17 cellular contexts compared by ENCODE assay signal in the genomic region with DNA sequence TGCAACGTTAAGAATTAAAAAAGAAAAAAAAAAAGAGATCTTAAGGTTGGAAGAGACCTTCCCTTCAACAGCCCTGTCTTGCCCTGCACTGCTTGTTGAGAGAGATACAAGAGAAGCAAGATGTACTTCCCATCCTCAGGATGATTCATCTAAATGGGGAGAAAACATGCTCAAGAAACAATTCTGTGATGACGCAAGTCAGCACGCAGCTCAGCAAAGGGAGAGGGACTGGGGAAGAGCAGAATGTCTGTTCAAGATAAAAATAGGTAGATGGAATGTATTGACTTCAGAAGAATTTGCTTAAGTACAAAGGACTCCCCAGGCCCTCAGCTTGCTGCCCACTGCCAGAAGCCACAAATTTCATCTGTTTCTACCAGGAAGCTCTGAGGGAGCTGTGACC.
DNase-seq lines count a peak whose midpoint lies in the region; ATAC-seq, FAIRE-seq and TF ChIP-seq lines count a peak whose summit lies in the region.
"Had no signal": no experiment of that assay in that cellular context is flagged by ENCODE, and none has a peak within 500 bp of the region (broad histone marks: within the 10 kb centered on the region; RNA-seq: fewer than 3 reads in every experiment).

No MANE protein-coding gene starts in this region.

- H3K4me3 ChIP-seq in AG04449 (ENCODE audit: low read depth, low read length), result no peak overlapping the region
- H3K4me3 ChIP-seq in keratinocyte (ENCODE audit: control insufficient read depth in 2 of 3, extremely low read depth in 1 of 3, insufficient read depth in 2 of 3, low read depth in 1 of 3, low read length in 3 of 3), result no peak overlapping the region
- H3K4me3 ChIP-seq: stomach had no signal

- no peak for ATAC-seq in HG02798 (IDR thresholded peaks at IDR 0.05; ENCODE audit: poor library complexity, unreplicated experiment)
- ATAC-seq: HCT116, left ventricle myocardium superior had no signal

- TF ChIP-seq CTCF in AG04449 (IDR thresholded peaks at IDR 0.05; ENCODE audit: insufficient read depth, low read length, missing control alignments), result no peak
- TF ChIP-seq CTCF in keratinocyte (optimal IDR thresholded peaks at IDR 0.05 in 1 of 3, IDR thresholded peaks at IDR 0.05 in 1 of 3, conservative IDR thresholded peaks at IDR 0.05 in 1 of 3; ENCODE audit: extremely low read depth in 1 of 3, insufficient read depth in 2 of 3, low read length in 3 of 3), result no peak

- dilution Hi-C loops in keratinocyte (cut with MboI; ENCODE audit: extremely low pct_ligation_motif_present, low sequenced_read_pairs), result no loop called here

- H3K4me1 ChIP-seq in keratinocyte (ENCODE audit: control insufficient read depth, extremely low read depth, insufficient read depth, low read length), result no peaks in the 10 kb centered on the region
- H3K4me1 ChIP-seq: parathyroid adenoma, stomach had no signal

- CTCF ChIA-PET in AG04449 (lab: Yijun Ruan, JAX), result interaction anchor here (2.6 kb wide), 1 partner anchor 10 kb away, joined by 13 read pairs; no protein-coding TSS in a partner anchor

- no peak overlapping the region for H3K4me2 ChIP-seq in keratinocyte (ENCODE audit: control insufficient read depth, extremely low read depth, insufficient read depth, low read depth, low read length)
- H3K4me2 ChIP-seq: KMS-11 had no signal

- FAIRE-seq in keratinocyte (lab: Jason Lieb, UNC), result peak; percentile 82
- FAIRE-seq: frontal cortex had no signal

- DNase-seq in AG04449 (ENCODE audit: low read depth, low spot score), result peak; percentile 79
- peak; percentile 42 to 64 for DNase-seq in Kasumi-1 (lab: John Stamatoyannopoulos, UW)
- DNase-seq in amniotic stem cell (lab: John Stamatoyannopoulos, UW), result peak; percentile 58
- no peak for DNase-seq in keratinocyte (ENCODE audit: low read depth, low spot score)
- DNase-seq in NCI-H345 treated with DMSO at 0.1 percent for 48 hours (lab: John Stamatoyannopoulos, UW; ENCODE audit: unreplicated experiment), result no peak
- DNase-seq in T-helper 2 cell, result no peak
- DNase-seq in DMS 273 treated with DMSO at 0.1 percent for 48 hours (lab: John Stamatoyannopoulos, UW), result no peak
- DNase-seq: activated B cell treated with CpG ODN at 0.5 μM for 24 hours; left ventricle myocardium superior; NCI-H2227 treated with DMSO at 0.1 percent for 48 hours; stimulated activated CD4-positive, alpha-beta T cell treated with anti-CD3 and anti-CD28 coated beads, Interleukin-4, amount 100 ng/mL, for 24 hours; stomach had no signal

- H3K9me3 ChIP-seq in keratinocyte (ENCODE audit: control insufficient read depth, low read depth, low read length), result no peaks in the 10 kb centered on the region

- no peaks in the 10 kb centered on the region for H3K9me1 ChIP-seq in keratinocyte (ENCODE audit: control insufficient read depth, extremely low read depth, insufficient read depth, low read length)

- no peak overlapping the region for H3K9ac ChIP-seq in keratinocyte (ENCODE audit: control insufficient read depth, extremely low read depth, insufficient read depth, low read length)
- H3K9ac ChIP-seq: KMS-11, parathyroid adenoma had no signal

- H3K36me3 ChIP-seq in keratinocyte (ENCODE audit: control insufficient read depth in 2 of 2, extremely low read depth in 1 of 2, insufficient read depth in 2 of 2, low read length in 2 of 2), result no peaks in the 10 kb centered on the region
- H3K36me3 ChIP-seq: stomach had no signal

- H2AFZ ChIP-seq in keratinocyte (ENCODE audit: control insufficient read depth, low read length), result no peak overlapping the region
- H2AFZ ChIP-seq: parathyroid adenoma had no signal

- no peak overlapping the region for H3K27ac ChIP-seq in keratinocyte (ENCODE audit: control insufficient read depth, insufficient read depth, low read length)
- H3K27ac ChIP-seq: KMS-11, parathyroid adenoma, stomach had no signal

- POLR2A ChIA-PET in AG04449 (lab: Yijun Ruan, JAX), result interaction anchor here (0.7 kb wide), 1 partner anchor 11 kb away, joined by 4 read pairs; no protein-coding TSS in a partner anchor

- H3K27me3 ChIP-seq in keratinocyte (ENCODE audit: control insufficient read depth, extremely low read depth, insufficient read depth, low read length), result no peaks in the 10 kb centered on the region

- H3K79me2 ChIP-seq in keratinocyte (ENCODE audit: control insufficient read depth, insufficient read depth, low read length), result no peaks in the 10 kb centered on the region
- H3K79me2 ChIP-seq: parathyroid adenoma had no signal

- no peaks in the 10 kb centered on the region for H4K20me1 ChIP-seq in keratinocyte (ENCODE audit: control insufficient read depth, extremely low read depth, insufficient read depth, low read length)

Comparison
In these comparisons a context has a peak if more than half of its experiments do, and no peak if none do; other contexts are left out.
1. DNase-seq: peak in AG04449 (single experiment), Kasumi-1 (2 of 2) and amniotic stem cell (single experiment); none in keratinocyte (single experiment), NCI-H345 treated with DMSO at 0.1 percent for 48 hours (single experiment), T-helper 2 cell (0 of 5) and DMS 273 treated with DMSO at 0.1 percent for 48 hours (single experiment).